ENCODE assay signal across 12 cellular contexts in genomic region chr6:11969092-11969491, GRCh38. TPM values are rescaled to one million over a fixed set of nuclear protein-coding genes. Genes with fewer than 3 reads are reported as not detected.
A peak's percentile ranks its signal among the peaks of the same experiment; 100 is the strongest.
DNase-seq lines count a peak whose midpoint lies in the region; ATAC-seq and TF ChIP-seq lines count a peak whose summit lies in the region.
"Had no signal": no experiment of that assay in that cellular context is flagged by ENCODE, and none has a peak within 500 bp of the region (broad histone marks: within the 10 kb centered on the region; RNA-seq: fewer than 3 reads in every experiment).

No MANE protein-coding gene starts in this region.

- no peak overlapping the region for H3K27ac Mint-ChIP-seq in activated CD4-positive, alpha-beta T cell treated with anti-CD3 and anti-CD28 coated beads for 36 hours
- H3K27ac Mint-ChIP-seq: activated naive CD4-positive, alpha-beta T cell treated with anti-CD3 and anti-CD28 coated beads for 36 hours; progenitor cell of endocrine pancreas had no signal

- H3K27ac ChIP-seq in heart right ventricle: peak overlapping the region in 5 of 10 donors; percentile 34 to 66 (median 40)
- peak overlapping the region in 1 of 2 donors; percentile 45 for H3K27ac ChIP-seq in right atrium auricular region

- no peaks in the 10 kb centered on the region for H3K9me3 Mint-ChIP-seq in activated CD4-positive, alpha-beta T cell treated with anti-CD3 and anti-CD28 coated beads for 36 hours (ENCODE audit: low read depth)
- H3K9me3 Mint-ChIP-seq: activated naive CD4-positive, alpha-beta T cell treated with anti-CD3 and anti-CD28 coated beads for 36 hours had no signal

- H3K36me3 Mint-ChIP-seq in activated CD4-positive, alpha-beta T cell treated with anti-CD3 and anti-CD28 coated beads for 36 hours (ENCODE audit: low read depth): no peaks in the 10 kb centered on the region

- DNase-seq in heart right ventricle (peak in 1 of 2 donors; percentile 37), right atrium auricular region (ENCODE audit: low spot score) (no peak), fibroblast of mammary gland (ENCODE audit: low read depth) (peak; percentile 55), omental fat pad (ENCODE audit: low spot score) (no peak), DMS114 treated with DMSO at 0.1 percent for 48 hours (lab: John Stamatoyannopoulos, UW; ENCODE audit: unreplicated experiment) (no peak)
- DNase-seq in activated CD4-positive, alpha-beta T cell treated with anti-CD3 and anti-CD28 coated beads for 36 hours: no peak
- DNase-seq: activated naive CD4-positive, alpha-beta T cell treated with anti-CD3 and anti-CD28 coated beads for 36 hours; DMS153; MM.1S had no signal

- POLR2A ChIA-PET in activated CD4-positive, alpha-beta T cell treated with anti-CD3 and anti-CD28 coated beads for 36 hours (lab: Charles Lee): no interaction called here

- H3K36me3 ChIP-seq in heart right ventricle (no peaks in the 10 kb centered on the region), right atrium auricular region (no peaks in the 10 kb centered on the region)

- H3K27me3 ChIP-seq in heart right ventricle (no peaks in the 10 kb centered on the region), right atrium auricular region (no peaks in the 10 kb centered on the region)

- no peaks in the 10 kb centered on the region for H3K27me3 Mint-ChIP-seq in activated CD4-positive, alpha-beta T cell treated with anti-CD3 and anti-CD28 coated beads for 36 hours

- 26 to 41% methylated on average over 2 of the region's 2 CpGs for WGBS in heart right ventricle, 2 donors

- no peaks in the 10 kb centered on the region for H3K9me3 ChIP-seq in heart right ventricle
- no peaks in the 10 kb centered on the region for H3K9me3 ChIP-seq in right atrium auricular region

- H3K4me3 ChIP-seq in heart right ventricle (peak overlapping the region in 4 of 10 donors; percentile 4 to 31 (median 14)), right atrium auricular region (peak overlapping the region in 1 of 2 donors; percentile 3), fibroblast of mammary gland (ENCODE audit: control insufficient read depth, low read depth, low read length) (no peak overlapping the region)

- CTCF ChIA-PET in activated CD4-positive, alpha-beta T cell treated with anti-CD3 and anti-CD28 coated beads for 36 hours (lab: Charles Lee): interaction anchor here (1.1 kb wide), 1 partner anchor 291 kb away, joined by 3 read pairs; no protein-coding TSS in a partner anchor

- H3K4me1 ChIP-seq in heart right ventricle (peaks cover 0 to 29% (median 8%) of the 10 kb centered on the region in 9 donors), right atrium auricular region (peaks cover 0 to 10% of the 10 kb centered on the region in 2 donors)

- ATAC-seq in heart right ventricle (peak in 5 of 8 donors; percentile 33 to 78 (median 47)), omental fat pad (ENCODE audit: low FRiP score) (peak; percentile 51), HG03565 (IDR thresholded peaks at IDR 0.05; ENCODE audit: unreplicated experiment) (no peak), HG02571 (IDR thresholded peaks at IDR 0.05; ENCODE audit: unreplicated experiment) (no peak)
- no peak for ATAC-seq in activated CD4-positive, alpha-beta T cell treated with anti-CD3 and anti-CD28 coated beads for 36 hours

- intact Hi-C loops in heart right ventricle (cut with DNase I): loop anchor here in 1 of 10 donors (5.0 kb wide), 1 partner anchor 38 kb away; no protein-coding TSS in a partner anchor
- intact Hi-C loops in activated CD4-positive, alpha-beta T cell treated with anti-CD3 and anti-CD28 coated beads for 36 hours (cut with DNase I, micrococcal nuclease): no loop called here

- H3K4me3 Mint-ChIP-seq in activated CD4-positive, alpha-beta T cell treated with anti-CD3 and anti-CD28 coated beads for 36 hours: no peak overlapping the region
- H3K4me3 Mint-ChIP-seq: activated naive CD4-positive, alpha-beta T cell treated with anti-CD3 and anti-CD28 coated beads for 36 hours had no signal

- TF ChIP-seq CTCF in heart right ventricle (IDR thresholded peaks at IDR 0.05) (no peak), right atrium auricular region (IDR thresholded peaks at IDR 0.05) (no peak), fibroblast of mammary gland (conservative IDR thresholded peaks at IDR 0.05; ENCODE audit: control insufficient read depth, insufficient read depth, low read depth, low read length) (no peak), omental fat pad (IDR thresholded peaks at IDR 0.05) (no peak)

- H3K4me1 Mint-ChIP-seq in activated CD4-positive, alpha-beta T cell treated with anti-CD3 and anti-CD28 coated beads for 36 hours: no peaks in the 10 kb centered on the region

RNA-seq across cellular contexts. Expression of gene HIVEP1, which starts 43.0 kb away (rescaled TPM):
- total RNA-seq in heart right ventricle (10 to 100 TPM; 10.3 to 20.9 (median 14.1) TPM), right atrium auricular region (10 to 100 TPM; 16.1 to 18.8 TPM), omental fat pad (10 to 100 TPM; 21.6 to 59.4 (median 34.5) TPM)
- polyA plus RNA-seq in heart right ventricle: 1 to 10 TPM; 3.4 to 3.5 TPM
- 10 to 100 TPM; 45.9 to 71.6 TPM for total RNA-seq in activated CD4-positive, alpha-beta T cell treated with anti-CD3 and anti-CD28 coated beads for 36 hours

Comparison
In these comparisons a context has a peak if more than half of its experiments do, and no peak if none do; other contexts are left out.
1. ATAC-seq: peak in heart right ventricle (5 of 8) and omental fat pad (single experiment); none in HG03565 (single experiment), HG02571 (single experiment) and activated CD4-positive, alpha-beta T cell treated with anti-CD3 and anti-CD28 coated beads for 36 hours (single experiment).